Comparison of ENCODE assay signal across 15 cellular contexts in the genomic region with DNA sequence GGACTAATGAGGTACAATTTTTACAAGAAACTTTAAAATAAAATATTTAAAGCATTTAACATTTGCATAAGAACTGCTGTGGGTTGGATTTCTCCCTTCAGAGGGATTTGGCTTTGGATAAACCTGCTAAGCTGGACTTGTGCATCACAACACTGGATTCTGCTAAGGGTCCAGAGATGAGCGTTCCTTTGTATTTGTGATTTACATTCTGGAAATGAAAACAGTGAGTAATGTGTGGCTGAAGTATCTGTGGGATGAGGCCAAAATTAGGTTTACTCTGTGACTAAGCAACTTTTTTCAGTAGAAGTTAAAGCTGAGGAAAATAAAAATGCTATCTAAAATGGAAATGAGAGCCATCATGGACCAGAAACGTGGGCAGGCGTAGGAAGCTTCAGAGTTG.
A peak's percentile ranks its signal among the peaks of the same experiment; 100 is the strongest.
DNase-seq lines count a peak whose midpoint lies in the region; ATAC-seq and TF ChIP-seq lines count a peak whose summit lies in the region.
"Had no signal": no experiment of that assay in that cellular context is flagged by ENCODE, and none has a peak within 500 bp of the region (broad histone marks: within the 10 kb centered on the region; RNA-seq: fewer than 3 reads in every experiment).

No MANE protein-coding gene starts in this region.

- H3K27ac Mint-ChIP-seq in HFFc6: peak overlapping the region; percentile 79
- H3K27ac Mint-ChIP-seq in activated T-helper 17 cell treated with anti-CD3 and anti-CD28 coated beads, Interleukin-2, amount 50 U/mL, for 72 hours: no peak overlapping the region
- H3K27ac Mint-ChIP-seq: activated B cell treated with CpG ODN at 0.5 μM for 24 hours; activated naive CD4-positive, alpha-beta T cell treated with anti-CD3 and anti-CD28 coated beads, Interleukin-2, amount 50 U/mL, for 72 hours; B cell had no signal

- no peaks in the 10 kb centered on the region for H3K9me3 Mint-ChIP-seq in HFFc6
- H3K9me3 Mint-ChIP-seq in activated T-helper 17 cell treated with anti-CD3 and anti-CD28 coated beads, Interleukin-2, amount 50 U/mL, for 72 hours: no peaks in the 10 kb centered on the region
- H3K9me3 Mint-ChIP-seq: activated B cell treated with CpG ODN at 0.5 μM for 24 hours had no signal

- POLR2A ChIA-PET in GM10248 (lab: Yijun Ruan, JAX): no interaction called here

- intact Hi-C loops in sciatic nerve (cut with DNase I): no loop called here

- CTCF ChIA-PET in GM10248 (lab: Yijun Ruan, JAX): interaction anchor here (1.5 kb wide), 1 partner anchor 28 kb away, joined by 3 read pairs; no protein-coding TSS in a partner anchor

- TF ChIP-seq CTCF in HFFc6 (IDR thresholded peaks at IDR 0.05): no peak
- no peak for TF ChIP-seq CTCF in GM10248 (IDR thresholded peaks at IDR 0.05; ENCODE audit: control extremely low read depth, extremely low read depth, low read depth, missing control alignments)

- H3K4me3 Mint-ChIP-seq in HFFc6: peak overlapping the region; percentile 13; the same call in 1 of the 2 replicates
- H3K4me3 Mint-ChIP-seq in activated T-helper 17 cell treated with anti-CD3 and anti-CD28 coated beads, Interleukin-2, amount 50 U/mL, for 72 hours: no peak overlapping the region
- H3K4me3 Mint-ChIP-seq: activated B cell treated with CpG ODN at 0.5 μM for 24 hours, B cell had no signal

- ATAC-seq in activated T-helper 17 cell treated with anti-CD3 and anti-CD28 coated beads, Interleukin-2, amount 50 U/mL, for 72 hours (replicated peaks): no peak
- ATAC-seq in sciatic nerve (no peak), GM21786 (IDR thresholded peaks at IDR 0.05; ENCODE audit: unreplicated experiment) (no peak)
- ATAC-seq: activated naive CD4-positive, alpha-beta T cell treated with anti-CD3 and anti-CD28 coated beads, Interleukin-2, amount 50 U/mL, for 72 hours; GM12878; Panc1 had no signal

- H3K4me1 Mint-ChIP-seq in HFFc6 (ENCODE audit: low read depth): peaks cover 17% of the 10 kb centered on the region
- H3K4me1 Mint-ChIP-seq in activated T-helper 17 cell treated with anti-CD3 and anti-CD28 coated beads, Interleukin-2, amount 50 U/mL, for 72 hours: no peaks in the 10 kb centered on the region
- H3K4me1 Mint-ChIP-seq: activated B cell treated with CpG ODN at 0.5 μM for 24 hours, B cell had no signal

- DNase-seq in AG08395 (ENCODE audit: low spot score) (peak; percentile 51), HFFc6 (peak; percentile 62), astrocyte of the hippocampus (ENCODE audit: low read depth, low spot score) (peak; percentile 59), inferior parietal cortex (ENCODE audit: extremely low spot score) (peak; percentile 40), GM10248 (ENCODE audit: extremely low spot score) (no peak), sciatic nerve (ENCODE audit: low spot score) (no peak)
- DNase-seq: activated B cell treated with CpG ODN at 0.5 μM for 24 hours, NCI-H1105, ovary had no signal

- H3K36me3 Mint-ChIP-seq in HFFc6 (ENCODE audit: low read depth): peaks cover 3% of the 10 kb centered on the region; the same call in 1 of the 2 replicates
- H3K36me3 Mint-ChIP-seq in activated T-helper 17 cell treated with anti-CD3 and anti-CD28 coated beads, Interleukin-2, amount 50 U/mL, for 72 hours (ENCODE audit: low read depth): no peaks in the 10 kb centered on the region
- H3K36me3 Mint-ChIP-seq: activated naive CD4-positive, alpha-beta T cell treated with anti-CD3 and anti-CD28 coated beads, Interleukin-2, amount 50 U/mL, for 72 hours had no signal

- H3K27me3 Mint-ChIP-seq in HFFc6 (ENCODE audit: insufficient read depth): peaks cover 4% of the 10 kb centered on the region; the same call in 1 of the 2 replicates
- peaks cover 24% of the 10 kb centered on the region for H3K27me3 Mint-ChIP-seq in activated T-helper 17 cell treated with anti-CD3 and anti-CD28 coated beads, Interleukin-2, amount 50 U/mL, for 72 hours

Comparison
In these comparisons a context has a peak if more than half of its experiments do, and no peak if none do; other contexts are left out.
1. DNase-seq: peak in AG08395 (single experiment), HFFc6 (single experiment), astrocyte of the hippocampus (single experiment) and inferior parietal cortex (single experiment); none in GM10248 (single experiment) and sciatic nerve (single experiment).